16 cellular contexts compared by ENCODE assay signal in the genomic region with DNA sequence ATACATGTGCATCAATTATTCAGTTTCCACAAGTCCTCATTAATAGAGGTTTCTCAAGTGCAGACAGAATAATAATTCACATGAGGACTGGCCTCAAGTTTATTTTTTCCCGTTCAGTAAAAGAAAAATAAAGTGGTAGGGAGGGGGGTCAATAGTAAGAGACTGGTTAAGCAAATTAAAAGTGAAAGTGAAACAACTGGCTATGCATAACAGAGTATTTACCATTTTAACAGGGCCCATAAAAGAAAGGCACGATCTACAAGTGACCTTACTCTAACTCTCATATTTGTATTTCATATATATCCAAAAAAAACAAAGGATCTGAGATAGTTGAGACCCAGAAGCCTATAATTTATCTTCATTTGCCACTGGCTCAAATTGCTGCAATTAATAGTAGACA.
DNase-seq lines count a peak whose midpoint lies in the region; ATAC-seq, FAIRE-seq and TF ChIP-seq lines count a peak whose summit lies in the region.
"Had no signal": no experiment of that assay in that cellular context is flagged by ENCODE, and none has a peak within 500 bp of the region (broad histone marks: within the 10 kb centered on the region; RNA-seq: fewer than 3 reads in every experiment).

No MANE protein-coding gene starts in this region.

- FAIRE-seq in A549 (lab: Jason Lieb, UNC) = no peak
- FAIRE-seq: H54 had no signal

- no peaks in the 10 kb centered on the region for H3K36me3 ChIP-seq in CD4-positive, alpha-beta memory T cell (ENCODE audit: insufficient read depth, low read length)
- no peaks in the 10 kb centered on the region for H3K36me3 ChIP-seq in aorta (ENCODE audit: control insufficient read depth in 1 of 2, insufficient read depth in 2 of 2, low read length in 1 of 2)
- H3K36me3 ChIP-seq: neutrophil, SJCRH30, vagina had no signal

- H3K4me1 Mint-ChIP-seq in CD4-positive, alpha-beta memory T cell = peaks cover 9 to 18% (median 12%) of the 10 kb centered on the region in 4 donors
- H3K4me1 Mint-ChIP-seq in T-cell (peaks cover 10 to 14% (median 12%) of the 10 kb centered on the region in 3 donors), immature natural killer cell (peaks cover 4 to 13% of the 10 kb centered on the region in 2 donors)

- CTCF ChIA-PET in A549 (lab: Yijun Ruan, JAX) = no interaction called here
- CTCF ChIA-PET in CD4-positive, alpha-beta memory T cell (lab: Charles Lee; ENCODE audit: partially characterized antibody) = no interaction called here
- CTCF ChIA-PET in T-cell (lab: Charles Lee) = no interaction called here

- DNase-seq in A549 (ENCODE audit: low read depth in 1 of 2, low spot score in 1 of 2) = no peak
- peak in 1 of 5 donors; percentile 3 for DNase-seq in CD4-positive, alpha-beta memory T cell
- DNase-seq in T-cell = no peak
- no peak for DNase-seq in immature natural killer cell
- no peak for DNase-seq in middle frontal gyrus (ENCODE audit: extremely low spot score, low spot score)
- no peak for DNase-seq in aorta
- DNase-seq: NCI-H2081 treated with DMSO at 0.1 percent for 48 hours; NCI-H82; SJCRH30; stimulated activated naive CD8-positive, alpha-beta T cell treated with anti-CD3 and anti-CD28 coated beads, Interleukin-15, Interleukin-2, amounts not matched to agents 100 U/mL and 50 U/mL, for 24 hours had no signal

- peak overlapping the region; percentile 4; the same call in 1 of the 3 replicates for H3K4me2 ChIP-seq in A549

- H3K4me1 ChIP-seq in A549 (no peaks in the 10 kb centered on the region), aorta (ENCODE audit: control insufficient read depth in 1 of 2, insufficient read depth in 2 of 2, low read length in 2 of 2) (peaks cover 0 to 2% of the 10 kb centered on the region in 2 donors)
- H3K4me1 ChIP-seq in CD4-positive, alpha-beta memory T cell (ENCODE audit: insufficient read depth, low read length) = peaks cover 6% of the 10 kb centered on the region
- H3K4me1 ChIP-seq: SJCRH30, vagina had no signal

- ATAC-seq in A549 = no peak
- ATAC-seq in T-cell (replicated peaks in 1 of 4) = no peak
- ATAC-seq in aorta (ENCODE audit: low FRiP score) = no peak
- no peak for ATAC-seq in GM21723 (IDR thresholded peaks at IDR 0.05; ENCODE audit: unreplicated experiment)
- ATAC-seq in HG03457 (IDR thresholded peaks at IDR 0.05; ENCODE audit: unreplicated experiment) = no peak
- ATAC-seq: stimulated activated naive CD8-positive, alpha-beta T cell treated with anti-CD3 and anti-CD28 coated beads, Interleukin-15, Interleukin-2, amounts not matched to agents 100 U/mL and 50 U/mL, for 24 hours had no signal

- WGBS in A549 (ENCODE audit: missing lambda C conversion rate) = 3% methylated on average over 2 of the region's 2 CpGs
- 12 to 21% methylated on average over 2 of the region's 2 CpGs for WGBS in aorta, 2 donors

- no peak overlapping the region for H3K4me3 ChIP-seq in A549
- H3K4me3 ChIP-seq in CD4-positive, alpha-beta memory T cell (ENCODE audit: low read length in 2 of 2) = no peak overlapping the region
- peak overlapping the region in 1 of 2 donors; percentile 23 for H3K4me3 ChIP-seq in aorta (ENCODE audit: low read length in 2 of 2)
- H3K4me3 ChIP-seq: SJCRH30, vagina had no signal

- no peak for TF ChIP-seq POLR2A in A549 (IDR thresholded peaks at IDR 0.05; ENCODE audit: low read length)

- TF ChIP-seq CTCF in A549 (IDR thresholded peaks at IDR 0.05) = no peak

- peaks cover 0 to 3% of the 10 kb centered on the region in 2 donors for H3K27me3 Mint-ChIP-seq in CD4-positive, alpha-beta memory T cell
- H3K27me3 Mint-ChIP-seq in T-cell = no peaks in the 10 kb centered on the region
- H3K27me3 Mint-ChIP-seq in immature natural killer cell (ENCODE audit: low read depth in 3 of 3) = peaks cover 0 to 4% (median 2%) of the 10 kb centered on the region in 3 donors

- H3K27me3 ChIP-seq in CD4-positive, alpha-beta memory T cell (ENCODE audit: insufficient read depth, low read length) = no peaks in the 10 kb centered on the region
- no peaks in the 10 kb centered on the region for H3K27me3 ChIP-seq in aorta (ENCODE audit: control insufficient read depth in 1 of 2, insufficient read depth in 2 of 2, low read length in 1 of 2)
- H3K27me3 ChIP-seq: neutrophil, SJCRH30, vagina had no signal

- H3K27ac ChIP-seq in A549 (no peak overlapping the region), aorta (ENCODE audit: low read depth in 1 of 2, low read length in 2 of 2) (no peak overlapping the region)
- H3K27ac ChIP-seq in CD4-positive, alpha-beta memory T cell (ENCODE audit: low read depth, low read length) = no peak overlapping the region
- H3K27ac ChIP-seq: neutrophil, SJCRH30, vagina had no signal

- no peaks in the 10 kb centered on the region for H3K36me3 Mint-ChIP-seq in CD4-positive, alpha-beta memory T cell
- H3K36me3 Mint-ChIP-seq in T-cell = no peaks in the 10 kb centered on the region
- H3K36me3 Mint-ChIP-seq in immature natural killer cell = no peaks in the 10 kb centered on the region

- intact Hi-C loops in CD4-positive, alpha-beta memory T cell (cut with micrococcal nuclease) = no loop called here
- intact Hi-C loops in aorta (cut with DNase I) = no loop called here

- H3K9me3 Mint-ChIP-seq in CD4-positive, alpha-beta memory T cell = no peaks in the 10 kb centered on the region
- no peaks in the 10 kb centered on the region for H3K9me3 Mint-ChIP-seq in T-cell
- H3K9me3 Mint-ChIP-seq in immature natural killer cell = peaks cover 0 to 6% (median 0%) of the 10 kb centered on the region in 6 donors
- H3K9me3 Mint-ChIP-seq: activated T-helper 1 cell treated with anti-CD3 and anti-CD28 coated beads, Interleukin-12 subunit alpha, Interleukin-12 subunit beta, Interleukin-2, Interleukin-4 antibody, amounts not matched to agents 30 ng/mL and 10 ng/mL and 1 ng/mL, durations not matched to agents 14 hours and 24 hours and 36 hours had no signal

- peak overlapping the region; percentile 55 to 83 (median 80) for H3K4me3 Mint-ChIP-seq in CD4-positive, alpha-beta memory T cell
- peak overlapping the region; percentile 54 to 67 (median 62) for H3K4me3 Mint-ChIP-seq in T-cell
- H3K4me3 Mint-ChIP-seq in immature natural killer cell = peak overlapping the region; percentile 18 to 43 (median 40)
- H3K4me3 Mint-ChIP-seq: activated T-helper 1 cell treated with anti-CD3 and anti-CD28 coated beads, Interleukin-12 subunit alpha, Interleukin-12 subunit beta, Interleukin-2, Interleukin-4 antibody, amounts not matched to agents 30 ng/mL and 10 ng/mL and 1 ng/mL, durations not matched to agents 14 hours and 24 hours and 36 hours had no signal

- H3K27ac Mint-ChIP-seq in CD4-positive, alpha-beta memory T cell = peak overlapping the region in 2 of 7 donors; percentile 6 to 18
- H3K27ac Mint-ChIP-seq in T-cell (peak overlapping the region in 1 of 2 donors; percentile 65), immature natural killer cell (peak overlapping the region in 1 of 6 donors; percentile 78)
- H3K27ac Mint-ChIP-seq: activated T-helper 1 cell treated with anti-CD3 and anti-CD28 coated beads, Interleukin-12 subunit alpha, Interleukin-12 subunit beta, Interleukin-2, Interleukin-4 antibody, amounts not matched to agents 30 ng/mL and 10 ng/mL and 1 ng/mL, durations not matched to agents 14 hours and 24 hours and 36 hours had no signal

- H3K9me3 ChIP-seq in A549 = no peaks in the 10 kb centered on the region
- no peaks in the 10 kb centered on the region for H3K9me3 ChIP-seq in CD4-positive, alpha-beta memory T cell (ENCODE audit: control insufficient read depth in 1 of 2, low read length in 2 of 2)
- H3K9me3 ChIP-seq in aorta (ENCODE audit: control insufficient read depth, low read length) = no peaks in the 10 kb centered on the region
- H3K9me3 ChIP-seq: neutrophil, SJCRH30, vagina had no signal

- no peak for TF ChIP-seq RAD21 in A549 (conservative IDR thresholded peaks at IDR 0.05 in 1 of 2, IDR thresholded peaks at IDR 0.05 in 1 of 2)

- TF ChIP-seq EP300 in A549 (IDR thresholded peaks at IDR 0.05) = no peak

- POLR2A ChIA-PET in A549 (lab: Yijun Ruan, JAX) (no interaction called here), T-cell (lab: Charles Lee) (no interaction called here)
- POLR2A ChIA-PET in CD4-positive, alpha-beta memory T cell (lab: Charles Lee; ENCODE audit: partially characterized antibody) = no interaction called here

TF ChIP-seq in A549, 52 proteins besides CTCF, POLR2A, EP300 and RAD21:
- TF ChIP-seq NPAS2 (CRISPR knock-in tag; IDR thresholded peaks at IDR 0.05; ENCODE audit: borderline replicate concordance) (no peak), USF2 (IDR thresholded peaks at IDR 0.05) (no peak), POLR2AphosphoS2 (conservative IDR thresholded peaks at IDR 0.05; ENCODE audit: low read length) (no peak), FOXS1 (CRISPR knock-in tag; IDR thresholded peaks at IDR 0.05) (no peak), MYC (IDR thresholded peaks at IDR 0.05; ENCODE audit: borderline replicate concordance, low read length) (no peak)
